9 cellular contexts compared by ENCODE assay signal in the genomic region with DNA sequence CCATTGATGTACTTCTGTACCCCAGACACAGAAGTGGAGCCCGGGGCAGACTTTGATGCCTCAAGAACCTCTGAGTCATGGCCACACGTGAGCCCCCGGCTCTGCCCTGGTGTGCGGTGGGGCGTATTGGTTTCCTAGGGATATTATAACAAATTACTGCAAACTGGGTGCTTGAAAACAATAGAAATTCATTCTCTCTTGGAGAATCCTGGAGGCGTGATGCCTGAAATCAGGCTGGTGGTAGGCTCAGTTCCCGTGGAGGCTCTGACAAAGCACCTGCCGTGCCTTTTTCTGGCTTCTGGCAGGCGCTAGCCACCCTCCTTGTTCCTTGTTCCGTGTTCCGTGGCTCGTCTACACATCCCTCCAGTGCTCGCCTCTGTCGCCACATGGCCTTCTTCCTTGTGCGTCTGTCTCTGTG. TPM values are rescaled to one million over a fixed set of nuclear protein-coding genes. Genes with fewer than 3 reads are reported as not detected.
DNase-seq lines count a peak whose midpoint lies in the region; FAIRE-seq and TF ChIP-seq lines count a peak whose summit lies in the region.
"Had no signal": no experiment of that assay in that cellular context is flagged by ENCODE, and none has a peak within 500 bp of the region (broad histone marks: within the 10 kb centered on the region; RNA-seq: fewer than 3 reads in every experiment).

No MANE protein-coding gene starts in this region.

- no peak for TF ChIP-seq POLR2A in H54 (IDR thresholded peaks at IDR 0.05; ENCODE audit: low read depth, low read length)

- DNase-seq in H4 (ENCODE audit: low spot score) (peak; percentile 51), amniotic epithelial cell (ENCODE audit: low read depth) (peak; percentile 23), kidney epithelial cell (ENCODE audit: low read depth) (peak; percentile 77), NCI-H2196 treated with DMSO at 0.1 percent for 48 hours (lab: John Stamatoyannopoulos, UW; ENCODE audit: unreplicated experiment) (no peak), H54 (ENCODE audit: insufficient read length, low spot score) (no peak), AG08395 (ENCODE audit: low spot score) (no peak), NCI-H748 (lab: John Stamatoyannopoulos, UW; ENCODE audit: unreplicated experiment) (no peak)
- DNase-seq: SHP77 had no signal

- no peak for FAIRE-seq in H54 (lab: Jason Lieb, UNC)

- no peak overlapping the region for H3K4me3 ChIP-seq in kidney epithelial cell (ENCODE audit: low read depth, low read length)
- H3K4me3 ChIP-seq in skin epidermis, result no peak overlapping the region

- peak overlapping the region in 20 of 21 experiments; percentile 13 to 93 (median 75) for H3K27ac ChIP-seq in skin epidermis

- TF ChIP-seq CTCF in kidney epithelial cell (IDR thresholded peaks at IDR 0.05; ENCODE audit: insufficient read depth, low read length, poor library complexity, severe bottlenecking), result no peak

- no peaks in the 10 kb centered on the region for H3K27me3 ChIP-seq in kidney epithelial cell (ENCODE audit: control insufficient read depth, insufficient read depth, low read length)

- no peaks in the 10 kb centered on the region for H3K36me3 ChIP-seq in kidney epithelial cell (ENCODE audit: control insufficient read depth, insufficient read depth, low read length)

RNA-seq across cellular contexts. Expression of gene NEK6, which starts 24.2 kb away (rescaled TPM):
- 40.2 and 43.7 TPM in 2 replicates for total RNA-seq in H4 (2014; rRNA removed; shearing (Covaris generic))
- total RNA-seq in kidney epithelial cell, result 17.8 and 22.7 TPM in 2 replicates

Comparison
In these comparisons a context has a peak if more than half of its experiments do, and no peak if none do; other contexts are left out.
1. DNase-seq: peak in H4 (single experiment), amniotic epithelial cell (single experiment) and kidney epithelial cell (single experiment); none in NCI-H2196 treated with DMSO at 0.1 percent for 48 hours (single experiment), H54 (single experiment), AG08395 (single experiment) and NCI-H748 (single experiment).